Comparison of ENCODE assay signal across 8 cellular contexts in genomic region chr21:33588485-33589335, GRCh38. TPM values are rescaled to one million over a fixed set of nuclear protein-coding genes. Genes with fewer than 3 reads are reported as not detected.
A peak's percentile ranks its signal among the peaks of the same experiment; 100 is the strongest.
DNase-seq lines count a peak whose midpoint lies in the region; ATAC-seq lines count a peak whose summit lies in the region.

Gene DONSON, minus strand, starts transcription at chr21:33588684. Its CDS starts 43 bp downstream, at chr21:33588641.

- peak; percentile 89 for ATAC-seq in HG03457 (IDR thresholded peaks at IDR 0.05; ENCODE audit: unreplicated experiment)
- ATAC-seq in left lobe of liver = peak; percentile 91

- DNase-seq in C1 segment of cervical spinal cord (lab: John Stamatoyannopoulos, UW) (peak; percentile 29 to 93 (median 80)), GM19240 (ENCODE audit: insufficient read length, low spot score) (peak; percentile 81), NCI-H526 treated with DMSO at 0.1 percent for 48 hours (lab: John Stamatoyannopoulos, UW) (peak; percentile 69), dedifferentiated amniotic fluid mesenchymal stem cell (ENCODE audit: extremely low spot score) (peak; percentile 58), left lobe of liver (ENCODE audit: low spot score) (peak; percentile 98)
- peak; percentile 82 for DNase-seq in activated CD4-positive, alpha-beta T cell treated with anti-CD3 and anti-CD28 coated beads, Interleukin-2, amount 50 U/mL, for 1 hour
- DNase-seq in stimulated activated CD4-positive, alpha-beta T cell treated with anti-CD3 and anti-CD28 coated beads, Interleukin-2, amount 100 ng/mL, for 4 hours (ENCODE audit: low read depth) = peak; percentile 76

RNA-seq across cellular contexts. Expression of gene DONSON, which starts in this region (rescaled TPM):
- 6.2 TPM for total RNA-seq in left lobe of liver

Comparison
In these comparisons a context has a peak if more than half of its experiments do, and no peak if none do; other contexts are left out.
1. Peak in every context shown above with its lines: DNase-seq and ATAC-seq.